In genomic region chr5:67350600-67351315, GRCh38 we compare ENCODE assay signal across 9 cellular contexts.
DNase-seq lines count a peak whose midpoint lies in the region; ATAC-seq, FAIRE-seq and TF ChIP-seq lines count a peak whose summit lies in the region.
"Had no signal": no experiment of that assay in that cellular context is flagged by ENCODE, and none has a peak within 500 bp of the region (broad histone marks: within the 10 kb centered on the region; RNA-seq: fewer than 3 reads in every experiment).

No MANE protein-coding gene starts in this region.

- no peaks in the 10 kb centered on the region for H3K9me2 ChIP-seq in Karpas-422 (replicated peaks; ENCODE audit: insufficient read depth, low read length)

- H4K20me1 ChIP-seq in Karpas-422 (ENCODE audit: insufficient read depth, low read depth, low read length), result no peaks in the 10 kb centered on the region

- H2AFZ ChIP-seq in Karpas-422 (ENCODE audit: low read length), result no peak overlapping the region

- H3K4me3 Mint-ChIP-seq in activated T-cell treated with anti-CD3 and anti-CD28 coated beads, Interleukin-2, amount 50 U/mL, for 24 hours, result peak overlapping the region; percentile 55
- H3K4me3 Mint-ChIP-seq in stimulated activated naive B cell treated with anti-CD40 and anti-IgM and Interleukin-4, amounts not matched to agents 10 μg/mL and 1 μg/mL and 100 μg/mL, for 72 hours, result peak overlapping the region; percentile 23 to 28
- H3K4me3 Mint-ChIP-seq: neural crest cell had no signal

- H3K4me3 ChIP-seq in bronchial epithelial cell (ENCODE audit: low read depth, low read length) (no peak overlapping the region), Karpas-422 (ENCODE audit: low read length) (no peak overlapping the region)

- TF ChIP-seq CTCF in bronchial epithelial cell (IDR thresholded peaks at IDR 0.05; ENCODE audit: insufficient read depth, low read length, severe bottlenecking), result no peak

- DNase-seq in activated T-cell treated with anti-CD3 and anti-CD28 coated beads, Interleukin-2, amount 50 U/mL, for 24 hours, result no peak
- DNase-seq in activated T-cell treated with anti-CD3 and anti-CD28 coated beads for 4 hours, result no peak
- peak; percentile 68 to 73 for DNase-seq in NCI-H526 (lab: John Stamatoyannopoulos, UW)
- DNase-seq in bronchial epithelial cell (ENCODE audit: low read depth), result no peak
- DNase-seq in stimulated activated naive B cell treated with anti-CD40 and anti-IgM and Interleukin-4, amounts not matched to agents 10 μg/mL and 1 μg/mL and 100 μg/mL, for 72 hours, result no peak
- no peak for DNase-seq in Karpas-422
- no peak for DNase-seq in kidney tubule cell (ENCODE audit: low spot score)
- no peak for DNase-seq in activated CD4-positive, alpha-beta T cell treated with anti-CD3 and anti-CD28 coated beads, Interleukin-2, amount 50 U/mL, for 1 hour

- H3K79me2 ChIP-seq in Karpas-422 (ENCODE audit: low read length), result no peaks in the 10 kb centered on the region

- no peak overlapping the region for H3K9ac ChIP-seq in Karpas-422 (ENCODE audit: low read length)

- no peak overlapping the region for H3K27ac Mint-ChIP-seq in activated T-cell treated with anti-CD3 and anti-CD28 coated beads, Interleukin-2, amount 50 U/mL, for 24 hours
- no peak overlapping the region for H3K27ac Mint-ChIP-seq in stimulated activated naive B cell treated with anti-CD40 and anti-IgM and Interleukin-4, amounts not matched to agents 10 μg/mL and 1 μg/mL and 100 μg/mL, for 72 hours

- no peak overlapping the region for H3K27ac ChIP-seq in Karpas-422 (ENCODE audit: low read length)

- peak; percentile 47 for FAIRE-seq in bronchial epithelial cell (lab: Jason Lieb, UNC)

- ATAC-seq in stimulated activated naive B cell treated with anti-CD40 and anti-IgM and Interleukin-4, amounts not matched to agents 10 μg/mL and 1 μg/mL and 100 μg/mL, for 72 hours (replicated peaks), result peak in 1 of 2 donors; percentile 18

- peaks cover 22% of the 10 kb centered on the region for H3K4me1 Mint-ChIP-seq in activated T-cell treated with anti-CD3 and anti-CD28 coated beads, Interleukin-2, amount 50 U/mL, for 24 hours (ENCODE audit: low read depth)
- peaks cover 8 to 19% of the 10 kb centered on the region in 2 donors for H3K4me1 Mint-ChIP-seq in stimulated activated naive B cell treated with anti-CD40 and anti-IgM and Interleukin-4, amounts not matched to agents 10 μg/mL and 1 μg/mL and 100 μg/mL, for 72 hours

- H3K27me3 Mint-ChIP-seq in activated T-cell treated with anti-CD3 and anti-CD28 coated beads, Interleukin-2, amount 50 U/mL, for 24 hours, result no peaks in the 10 kb centered on the region
- peaks cover 5 to 6% of the 10 kb centered on the region in 2 donors for H3K27me3 Mint-ChIP-seq in stimulated activated naive B cell treated with anti-CD40 and anti-IgM and Interleukin-4, amounts not matched to agents 10 μg/mL and 1 μg/mL and 100 μg/mL, for 72 hours

- no peaks in the 10 kb centered on the region for H3K27me3 ChIP-seq in bronchial epithelial cell (ENCODE audit: control insufficient read depth, insufficient read depth, low read length)
- no peaks in the 10 kb centered on the region for H3K27me3 ChIP-seq in Karpas-422 (ENCODE audit: low read length)

- no peaks in the 10 kb centered on the region for H3K36me3 Mint-ChIP-seq in activated T-cell treated with anti-CD3 and anti-CD28 coated beads, Interleukin-2, amount 50 U/mL, for 24 hours (ENCODE audit: low read depth)
- no peaks in the 10 kb centered on the region for H3K36me3 Mint-ChIP-seq in stimulated activated naive B cell treated with anti-CD40 and anti-IgM and Interleukin-4, amounts not matched to agents 10 μg/mL and 1 μg/mL and 100 μg/mL, for 72 hours

- H3K4me1 ChIP-seq in Karpas-422 (ENCODE audit: low read length), result no peaks in the 10 kb centered on the region

- H3K9me3 Mint-ChIP-seq in activated T-cell treated with anti-CD3 and anti-CD28 coated beads, Interleukin-2, amount 50 U/mL, for 24 hours, result no peaks in the 10 kb centered on the region
- H3K9me3 Mint-ChIP-seq in stimulated activated naive B cell treated with anti-CD40 and anti-IgM and Interleukin-4, amounts not matched to agents 10 μg/mL and 1 μg/mL and 100 μg/mL, for 72 hours, result peaks cover 2 to 3% of the 10 kb centered on the region in 2 donors

- no peaks in the 10 kb centered on the region for H3K36me3 ChIP-seq in bronchial epithelial cell (ENCODE audit: control insufficient read depth, insufficient read depth, low read length)
- no peaks in the 10 kb centered on the region for H3K36me3 ChIP-seq in Karpas-422 (ENCODE audit: insufficient read depth, low read length)

- H3K9me3 ChIP-seq in Karpas-422 (ENCODE audit: low read length), result no peaks in the 10 kb centered on the region

- H3K4me2 ChIP-seq in Karpas-422 (ENCODE audit: low read depth, low read length, poor library complexity, severe bottlenecking), result no peak overlapping the region

Comparison
In these comparisons a context has a peak if more than half of its experiments do, and no peak if none do; other contexts are left out.
1. DNase-seq: peak in NCI-H526 (2 of 2); none in activated T-cell treated with anti-CD3 and anti-CD28 coated beads, Interleukin-2, amount 50 U/mL, for 24 hours (single experiment), activated T-cell treated with anti-CD3 and anti-CD28 coated beads for 4 hours (single experiment), bronchial epithelial cell (single experiment), stimulated activated naive B cell treated with anti-CD40 and anti-IgM and Interleukin-4, amounts not matched to agents 10 μg/mL and 1 μg/mL and 100 μg/mL, for 72 hours (single experiment), Karpas-422 (single experiment), kidney tubule cell (single experiment) and activated CD4-positive, alpha-beta T cell treated with anti-CD3 and anti-CD28 coated beads, Interleukin-2, amount 50 U/mL, for 1 hour (single experiment).